18 cellular contexts compared by ENCODE assay signal in the genomic region with DNA sequence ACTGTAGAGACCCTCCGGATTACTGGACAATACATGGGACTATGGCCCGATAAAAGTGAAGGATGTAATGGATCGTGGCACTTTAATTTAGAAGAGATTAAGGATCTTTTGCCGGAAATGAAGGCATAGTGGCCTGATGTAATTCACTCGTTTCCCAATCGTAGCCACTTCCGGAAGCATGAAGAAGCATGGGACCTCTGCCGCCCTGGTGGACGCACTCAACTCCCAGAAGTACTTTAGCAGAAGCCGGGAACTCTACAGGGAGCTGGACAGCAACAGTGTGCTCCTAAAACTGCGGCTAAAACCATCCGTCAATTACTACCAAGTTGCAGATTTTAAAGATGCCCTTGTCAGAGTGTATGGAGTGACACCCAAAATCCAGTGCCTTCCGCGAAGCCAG. TPM values are rescaled to one million over a fixed set of nuclear protein-coding genes. Genes with fewer than 3 reads are reported as not detected.
DNase-seq lines count a peak whose midpoint lies in the region; ATAC-seq lines count a peak whose summit lies in the region.
"Had no signal": no experiment of that assay in that cellular context is flagged by ENCODE, and none has a peak within 500 bp of the region (broad histone marks: within the 10 kb centered on the region; RNA-seq: fewer than 3 reads in every experiment).

No MANE protein-coding gene starts in this region.

- H3K36me3 ChIP-seq in skeletal muscle tissue (ENCODE audit: control insufficient read depth in 3 of 3, insufficient read depth in 3 of 3, low read length in 3 of 3), result no peaks in the 10 kb centered on the region
- H3K36me3 ChIP-seq in effector memory CD4-positive, alpha-beta T cell (ENCODE audit: control insufficient read depth, insufficient read depth, low read length), result no peaks in the 10 kb centered on the region

- whole genome bisulfite sequencing in right cardiac atrium, result 36% methylated on average over 14 of the region's 14 CpGs

- H3K4me1 ChIP-seq in right cardiac atrium (ENCODE audit: control insufficient read depth, insufficient read depth, low read length) (no peaks in the 10 kb centered on the region), skeletal muscle tissue (ENCODE audit: control insufficient read depth in 3 of 3, insufficient read depth in 3 of 3, low read length in 3 of 3) (peaks cover 0 to 4% (median 0%) of the 10 kb centered on the region in 3 donors)
- H3K4me1 ChIP-seq in effector memory CD4-positive, alpha-beta T cell (ENCODE audit: control insufficient read depth, insufficient read depth, low read length, poor library complexity, severe bottlenecking), result no peaks in the 10 kb centered on the region

- H3K27ac ChIP-seq in right cardiac atrium (ENCODE audit: low read length), result no peak overlapping the region
- no peak overlapping the region for H3K27ac ChIP-seq in skeletal muscle tissue (ENCODE audit: low read depth, low read length)
- H3K27ac ChIP-seq in effector memory CD4-positive, alpha-beta T cell (ENCODE audit: insufficient read depth, low read length, poor library complexity, severe bottlenecking), result no peak overlapping the region

- H3K4me3 ChIP-seq in right cardiac atrium (ENCODE audit: low read length) (peak overlapping the region; percentile 37), skeletal muscle tissue (ENCODE audit: low read length in 3 of 3) (peak overlapping the region; percentile 20 to 72 (median 54))
- no peak overlapping the region for H3K4me3 ChIP-seq in effector memory CD4-positive, alpha-beta T cell (ENCODE audit: insufficient read depth, low read depth, low read length, poor library complexity, severe bottlenecking)
- H3K4me3 ChIP-seq: GM12878, mucosa of descending colon had no signal

- ATAC-seq in left ventricle myocardium superior (peak; percentile 35), Right ventricle myocardium superior (ENCODE audit: poor library complexity) (no peak), right cardiac atrium (peak in 1 of 2 donors; percentile 39)
- ATAC-seq: activated CD8-positive, alpha-beta T cell treated with anti-CD3 and anti-CD28 coated beads for 36 hours; GM12878; mucosa of descending colon had no signal

- H3K9me3 ChIP-seq in right cardiac atrium (ENCODE audit: control insufficient read depth, low read length) (no peaks in the 10 kb centered on the region), skeletal muscle tissue (ENCODE audit: control insufficient read depth in 3 of 3, low read length in 3 of 3) (no peaks in the 10 kb centered on the region)
- H3K9me3 ChIP-seq in effector memory CD4-positive, alpha-beta T cell (ENCODE audit: control insufficient read depth, low read length), result no peaks in the 10 kb centered on the region

- intact Hi-C loops in left ventricle myocardium superior (cut with micrococcal nuclease) (no loop called here), Right ventricle myocardium superior (cut with DNase I) (no loop called here), right cardiac atrium (cut with DNase I) (no loop called here)

- DNase-seq in left ventricle myocardium superior (no peak), Right ventricle myocardium superior (no peak), right cardiac atrium (no peak), NCI-H345 treated with DMSO at 0.1 percent for 48 hours (lab: John Stamatoyannopoulos, UW; ENCODE audit: unreplicated experiment) (no peak), NCI-H1048 (lab: John Stamatoyannopoulos, UW) (no peak)
- DNase-seq in effector memory CD4-positive, alpha-beta T cell, result no peak
- DNase-seq in stimulated activated CD4-positive, alpha-beta T cell treated with anti-CD3 and anti-CD28 coated beads, Interleukin-4, amount 100 ng/mL, for 1 hour, result no peak
- DNase-seq: activated CD8-positive, alpha-beta T cell treated with anti-CD3 and anti-CD28 coated beads for 36 hours; cerebellar nuclear complex; Kasumi-1; NCI-H524 treated with DMSO at 0.1 percent for 48 hours; occipital lobe had no signal

- H3K9ac ChIP-seq in skeletal muscle tissue (ENCODE audit: low read depth in 1 of 3, low read length in 3 of 3), result peak overlapping the region in 2 of 3 donors; percentile 43 to 60

- H3K27me3 ChIP-seq in right cardiac atrium (ENCODE audit: control insufficient read depth, insufficient read depth) (no peaks in the 10 kb centered on the region), skeletal muscle tissue (ENCODE audit: control insufficient read depth in 3 of 3, insufficient read depth in 3 of 3, low read length in 3 of 3) (peaks cover 3 to 19% (median 12%) of the 10 kb centered on the region in 3 donors)
- no peaks in the 10 kb centered on the region for H3K27me3 ChIP-seq in effector memory CD4-positive, alpha-beta T cell (replicated peaks; ENCODE audit: control insufficient read depth, insufficient read depth, low read length, poor library complexity, severe bottlenecking)

RNA-seq across cellular contexts. Expression of gene NUPR2, which starts 59.6 kb away (rescaled TPM):
- total RNA-seq in left ventricle myocardium superior (not detected), Right ventricle myocardium superior (not detected), right cardiac atrium (not detected), skeletal muscle tissue (1.0 TPM)
- polyA plus RNA-seq in right cardiac atrium, result not detected
- total RNA-seq: activated CD8-positive, alpha-beta T cell treated with anti-CD3 and anti-CD28 coated beads for 36 hours; endothelial cell of umbilical vein; glomerular endothelial cell; GM12878 had no signal
- polyA plus RNA-seq: AG04450, endothelial cell of umbilical vein, GM12878 had no signal
